ENCODE assay signal across 13 cellular contexts in genomic region chr17:71188811-71189492, GRCh38.
DNase-seq lines count a peak whose midpoint lies in the region; ATAC-seq and TF ChIP-seq lines count a peak whose summit lies in the region.
"Had no signal": no experiment of that assay in that cellular context is flagged by ENCODE, and none has a peak within 500 bp of the region (broad histone marks: within the 10 kb centered on the region; RNA-seq: fewer than 3 reads in every experiment).

No MANE protein-coding gene starts in this region.

- in situ Hi-C loops in brain microvascular endothelial cell (cut with HindIII; ENCODE audit: low pct_ligation_motif_present, low sequenced_read_pairs), result no loop called here

- H3K27me3 ChIP-seq in BJ (ENCODE audit: control insufficient read depth, insufficient read depth, low read length) (no peaks in the 10 kb centered on the region), brain microvascular endothelial cell (replicated peaks) (no peaks in the 10 kb centered on the region), left lung (no peaks in the 10 kb centered on the region), dorsolateral prefrontal cortex (no peaks in the 10 kb centered on the region)
- H3K27me3 ChIP-seq: tibial artery had no signal

- H3K9me3 ChIP-seq in left lung, result no peaks in the 10 kb centered on the region
- H3K9me3 ChIP-seq: tibial artery had no signal

- ATAC-seq in left lung, result peak; percentile 76
- ATAC-seq in activated naive CD4-positive, alpha-beta T cell treated with anti-CD3 and anti-CD28 coated beads, Interleukin-2, amount 50 U/mL, for 72 hours, result no peak

- intact Hi-C loops in left lung (cut with DNase I), result no loop called here
- intact Hi-C loops in dorsolateral prefrontal cortex (cut with DNase I), result no loop called here

- no peak for TF ChIP-seq CTCF in BJ (IDR thresholded peaks at IDR 0.05; ENCODE audit: insufficient read depth, low read depth, low read length)
- no peak for TF ChIP-seq CTCF in brain microvascular endothelial cell (IDR thresholded peaks at IDR 0.05; ENCODE audit: low read depth, low read length, missing control alignments)
- no peak for TF ChIP-seq CTCF in left lung (IDR thresholded peaks at IDR 0.05)
- TF ChIP-seq CTCF in dorsolateral prefrontal cortex (IDR thresholded peaks at IDR 0.05 in 54 of 56, conservative IDR thresholded peaks at IDR 0.05 in 2 of 56; ENCODE audit: low read depth in 1 of 56, partially characterized antibody in 56 of 56), result no peak

- DNase-seq in BJ (ENCODE audit: low read depth) (peak; percentile 82), LHCN-M2 (ENCODE audit: low read depth) (peak; percentile 94), brain microvascular endothelial cell (peak; percentile 72), left lung (no peak), dorsolateral prefrontal cortex (no peak), DMS 273 (lab: John Stamatoyannopoulos, UW; ENCODE audit: unreplicated experiment) (no peak), midbrain (lab: John Stamatoyannopoulos, UW) (no peak)
- no peak for DNase-seq in activated naive CD4-positive, alpha-beta T cell treated with anti-CD3 and anti-CD28 coated beads, Interleukin-2, amount 50 U/mL, for 72 hours (ENCODE audit: low spot score in 2 of 2)
- DNase-seq: activated CD4-positive, alpha-beta T cell treated with anti-CD3 and anti-CD28 coated beads for 4 hours; activated effector memory CD4-positive, alpha-beta T cell treated with Interleukin-2 at 50 U/mL for 16 hours; CD4-positive, CD25-positive, alpha-beta regulatory T cell; NCI-H524; tibial artery had no signal

- H3K4me1 ChIP-seq in left lung, result no peaks in the 10 kb centered on the region
- H3K4me1 ChIP-seq: tibial artery had no signal

- CTCF ChIA-PET in BJ (lab: Yijun Ruan, JAX), result no interaction called here

- H3K27ac ChIP-seq in brain microvascular endothelial cell (peak overlapping the region; percentile 86), left lung (peak overlapping the region in 1 of 2 donors; percentile 21), dorsolateral prefrontal cortex (no peak overlapping the region)
- H3K27ac ChIP-seq: tibial artery had no signal

- H3K36me3 ChIP-seq in BJ (ENCODE audit: control insufficient read depth, insufficient read depth, low read length) (no peaks in the 10 kb centered on the region), brain microvascular endothelial cell (replicated peaks) (no peaks in the 10 kb centered on the region), left lung (no peaks in the 10 kb centered on the region)
- H3K36me3 ChIP-seq: tibial artery had no signal

- H3K4me3 ChIP-seq in BJ (ENCODE audit: low read depth, low read length), result no peak overlapping the region
- H3K4me3 ChIP-seq in brain microvascular endothelial cell (ENCODE audit: low read depth, low read length), result no peak overlapping the region
- no peak overlapping the region for H3K4me3 ChIP-seq in left lung
- no peak overlapping the region for H3K4me3 ChIP-seq in dorsolateral prefrontal cortex
- H3K4me3 ChIP-seq: tibial artery had no signal

- H3K9me3 Mint-ChIP-seq in activated naive CD4-positive, alpha-beta T cell treated with anti-CD3 and anti-CD28 coated beads, Interleukin-2, amount 50 U/mL, for 72 hours, result peaks cover 6 to 12% of the 10 kb centered on the region in 2 donors

- H3K36me3 Mint-ChIP-seq in activated naive CD4-positive, alpha-beta T cell treated with anti-CD3 and anti-CD28 coated beads, Interleukin-2, amount 50 U/mL, for 72 hours, result no peaks in the 10 kb centered on the region
- H3K36me3 Mint-ChIP-seq: CD4-positive, CD25-positive, alpha-beta regulatory T cell had no signal

- H3K27ac Mint-ChIP-seq in activated naive CD4-positive, alpha-beta T cell treated with anti-CD3 and anti-CD28 coated beads, Interleukin-2, amount 50 U/mL, for 72 hours, result no peak overlapping the region
- H3K27ac Mint-ChIP-seq: CD4-positive, CD25-positive, alpha-beta regulatory T cell had no signal

- POLR2A ChIA-PET in BJ (lab: Charles Lee), result no interaction called here

Comparison
In these comparisons a context has a peak if more than half of its experiments do, and no peak if none do; other contexts are left out.
1. DNase-seq: peak in BJ (single experiment), LHCN-M2 (single experiment) and brain microvascular endothelial cell (single experiment); none in left lung (0 of 2), dorsolateral prefrontal cortex (0 of 10), activated naive CD4-positive, alpha-beta T cell treated with anti-CD3 and anti-CD28 coated beads, Interleukin-2, amount 50 U/mL, for 72 hours (0 of 2), DMS 273 (single experiment) and midbrain (single experiment).